8 cellular contexts compared by ENCODE assay signal in genomic region chr10:125896088-125896934, GRCh38. TPM values are rescaled to one million over a fixed set of nuclear protein-coding genes. Genes with fewer than 3 reads are reported as not detected.
DNase-seq lines count a peak whose midpoint lies in the region; ATAC-seq and TF ChIP-seq lines count a peak whose summit lies in the region.
"Not testable (repeated sequence)": the region's sequence is repeated elsewhere in the genome, so short reads cannot be mapped to it uniquely, and the experiment has no call there.

Gene FANK1, plus strand, starts transcription at chr10:125896564. Its CDS starts 79 bp downstream, at chr10:125896643.

- H3K4me2 ChIP-seq in fibroblast of lung (ENCODE audit: extremely low read depth, insufficient read depth, low read length): peak within 1 kb of the TSS; percentile 85

- H3K27ac ChIP-seq in HUES64 (ENCODE audit: low read depth, low read length) (peak within 1 kb of the TSS; percentile 67; the same call in 1 of the 2 replicates), fibroblast of lung (ENCODE audit: insufficient read depth, low read length) (peak within 1 kb of the TSS; percentile 61), muscle layer of duodenum (ENCODE audit: low read length) (peak within 1 kb of the TSS; percentile 54)

- H4K20me1 ChIP-seq in fibroblast of lung (ENCODE audit: control insufficient read depth, extremely low read depth, insufficient read depth, low read length): not testable (repeated sequence)

- H3K79me2 ChIP-seq in fibroblast of lung (ENCODE audit: control insufficient read depth, insufficient read depth, low read length): not testable (repeated sequence)

- 20% methylated on average over 104 of the region's 106 CpGs for WGBS in HUES64

- H3K9me3 ChIP-seq in HUES64 (ENCODE audit: insufficient read depth, low read depth, low read length); fibroblast of lung (ENCODE audit: control insufficient read depth, insufficient read depth, low read depth, low read length); muscle layer of duodenum (ENCODE audit: control insufficient read depth in 1 of 2, low read length in 2 of 2): not testable (repeated sequence)

- not testable (repeated sequence) for H3K27me3 ChIP-seq in HUES64 (ENCODE audit: insufficient read depth, low read length); fibroblast of lung (ENCODE audit: control insufficient read depth, insufficient read depth, low read length); muscle layer of duodenum (ENCODE audit: low read depth, low read length)

- peak; percentile 75 for DNase-seq in DMS114 treated with DMSO at 0.1 percent for 48 hours (lab: John Stamatoyannopoulos, UW; ENCODE audit: unreplicated experiment)
- peak; percentile 78 for DNase-seq in RPMI8226
- DNase-seq in activated T-helper 1 cell treated with anti-CD3 and anti-CD28 coated beads, Interleukin-2, amount 50 U/mL, for 16 hours (ENCODE audit: low read depth in 1 of 2, low spot score in 1 of 2): peak; percentile 53 to 61
- DNase-seq in fibroblast of lung (ENCODE audit: low read depth in 2 of 2): peak; percentile 85 to 86
- DNase-seq in stimulated activated CD8-positive, alpha-beta memory T cell treated with anti-CD3 and anti-CD28 coated beads, Interleukin-4, amount 100 ng/mL, for 24 hours (ENCODE audit: low read depth): peak; percentile 70

- H2AFZ ChIP-seq in fibroblast of lung (ENCODE audit: low read length): peak within 1 kb of the TSS; percentile 60

- H3K9ac ChIP-seq in HUES64 (ENCODE audit: low read depth, low read length) (peak within 1 kb of the TSS; percentile 80), fibroblast of lung (ENCODE audit: insufficient read depth, low read length) (peak within 1 kb of the TSS; percentile 64)

- not testable (repeated sequence) for H3K36me3 ChIP-seq in HUES64 (ENCODE audit: insufficient read depth, low read length); fibroblast of lung (ENCODE audit: control insufficient read depth, insufficient read depth, low read length); muscle layer of duodenum (ENCODE audit: control insufficient read depth in 1 of 2, insufficient read depth in 2 of 2, low read length in 2 of 2)

- H3K4me3 ChIP-seq in HUES64 (ENCODE audit: low read length) (peak within 1 kb of the TSS; percentile 77), fibroblast of lung (replicated peaks in 1 of 4; ENCODE audit: control extremely low read depth in 1 of 4, insufficient read depth in 1 of 4, low read depth in 3 of 4, low read length in 4 of 4) (peak within 1 kb of the TSS; percentile 62 to 86 (median 75)), muscle layer of duodenum (ENCODE audit: low read depth in 1 of 2, low read length in 2 of 2) (peak within 1 kb of the TSS; percentile 60 to 72)

- not testable (repeated sequence) for H3K4me1 ChIP-seq in HUES64 (ENCODE audit: insufficient read depth, low read length); fibroblast of lung (ENCODE audit: control insufficient read depth, extremely low read depth, insufficient read depth, low read length); muscle layer of duodenum (ENCODE audit: control insufficient read depth in 1 of 2, insufficient read depth in 2 of 2, low read length in 2 of 2)

- not testable (repeated sequence) for TF ChIP-seq CTCF in fibroblast of lung (conservative IDR thresholded peaks at IDR 0.05 in 1 of 2, IDR thresholded peaks at IDR 0.05 in 1 of 2; ENCODE audit: low read depth in 1 of 2, low read length in 2 of 2)

- ATAC-seq in GM21576 (IDR thresholded peaks at IDR 0.05; ENCODE audit: unreplicated experiment): peak; percentile 86

RNA-seq across cellular contexts. Expression of gene FANK1, which starts in this region (rescaled TPM):
- polyA plus RNA-seq in HUES64 (2013, experiment 1 of 2): 0.75 TPM
- polyA plus RNA-seq in HUES64 (2013, experiment 2 of 2): 0.76 TPM
- total RNA-seq in fibroblast of lung: 0.83 and 2.6 TPM in 2 replicates
- 1.6 and 4.4 TPM in 2 replicates for polyA plus RNA-seq in fibroblast of lung
- polyA plus RNA-seq in fibroblast of lung (2012): 1.7 and 3.5 TPM in 2 replicates
- not detected in 2 replicates for polyA minus RNA-seq in fibroblast of lung (ENCODE audit: low replicate concordance)

Comparison
In these comparisons a context has a peak if more than half of its experiments do, and no peak if none do; other contexts are left out.
1. Peak in every context shown above with its lines: DNase-seq, ATAC-seq, H3K4me3 ChIP-seq and H3K27ac ChIP-seq.